1 cellular context compared by ENCODE assay signal in the genomic region with DNA sequence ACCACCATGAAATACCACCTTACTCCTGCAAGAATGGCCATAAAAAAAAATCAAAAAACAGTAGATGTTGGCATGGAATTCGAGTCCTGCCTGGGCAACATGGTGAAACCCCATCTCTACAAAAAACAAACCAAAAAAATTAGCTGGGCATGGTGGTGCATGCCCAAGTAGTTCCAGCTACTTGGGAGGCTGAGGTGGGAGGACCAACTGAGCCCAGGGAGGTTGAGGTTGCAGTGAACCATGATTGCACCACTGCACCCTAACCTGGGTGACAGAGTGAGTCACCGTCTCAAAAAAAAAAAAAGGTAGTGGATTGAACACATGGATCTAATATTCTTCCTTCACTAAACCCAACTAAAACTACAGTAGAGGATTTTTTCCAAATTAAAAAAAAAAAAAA.
A peak's percentile ranks its signal among the peaks of the same experiment; 100 is the strongest.
TF ChIP-seq lines count a peak whose summit lies in the region.

No MANE protein-coding gene starts in this region.

TF ChIP-seq in HEK293, 187 proteins besides CTCF, POLR2A, EP300 and RAD21 (continued from another document):
- TF ChIP-seq ZFHX2 (tag by site-specific recombination; conservative IDR thresholded peaks at IDR 0.05) (no peak), ZNF404 (tag by site-specific recombination; IDR thresholded peaks at IDR 0.05) (no peak), ZNF184 (tag by site-specific recombination; IDR thresholded peaks at IDR 0.05) (no peak), IKZF3 (tag by site-specific recombination; IDR thresholded peaks at IDR 0.05) (no peak), ZNF239 (tag by site-specific recombination; IDR thresholded peaks at IDR 0.05) (no peak), ZNF394 (tag by site-specific recombination; IDR thresholded peaks at IDR 0.05; ENCODE audit: borderline replicate concordance) (no peak)
- TF ChIP-seq, protein P1, sequence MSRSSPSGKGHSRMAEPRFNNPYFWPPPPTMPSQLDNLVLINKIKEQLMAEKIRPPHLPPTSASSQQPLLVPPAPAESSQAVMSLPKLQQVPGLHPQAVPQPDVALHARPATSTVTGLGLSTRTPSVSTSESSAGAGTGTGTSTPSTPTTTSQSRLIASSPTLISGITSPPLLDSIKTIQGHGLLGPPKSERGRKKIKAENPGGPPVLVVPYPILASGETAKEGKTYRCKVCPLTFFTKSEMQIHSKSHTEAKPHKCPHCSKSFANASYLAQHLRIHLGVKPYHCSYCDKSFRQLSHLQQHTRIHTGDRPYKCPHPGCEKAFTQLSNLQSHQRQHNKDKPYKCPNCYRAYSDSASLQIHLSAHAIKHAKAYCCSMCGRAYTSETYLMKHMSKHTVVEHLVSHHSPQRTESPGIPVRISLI (tag by site-specific recombination; IDR thresholded peaks at IDR 0.05): peak; percentile 80
TF ChIP-seq in HEK293: peak in this region for 5.
